ENCODE assay signal across 21 cellular contexts in the genomic region with DNA sequence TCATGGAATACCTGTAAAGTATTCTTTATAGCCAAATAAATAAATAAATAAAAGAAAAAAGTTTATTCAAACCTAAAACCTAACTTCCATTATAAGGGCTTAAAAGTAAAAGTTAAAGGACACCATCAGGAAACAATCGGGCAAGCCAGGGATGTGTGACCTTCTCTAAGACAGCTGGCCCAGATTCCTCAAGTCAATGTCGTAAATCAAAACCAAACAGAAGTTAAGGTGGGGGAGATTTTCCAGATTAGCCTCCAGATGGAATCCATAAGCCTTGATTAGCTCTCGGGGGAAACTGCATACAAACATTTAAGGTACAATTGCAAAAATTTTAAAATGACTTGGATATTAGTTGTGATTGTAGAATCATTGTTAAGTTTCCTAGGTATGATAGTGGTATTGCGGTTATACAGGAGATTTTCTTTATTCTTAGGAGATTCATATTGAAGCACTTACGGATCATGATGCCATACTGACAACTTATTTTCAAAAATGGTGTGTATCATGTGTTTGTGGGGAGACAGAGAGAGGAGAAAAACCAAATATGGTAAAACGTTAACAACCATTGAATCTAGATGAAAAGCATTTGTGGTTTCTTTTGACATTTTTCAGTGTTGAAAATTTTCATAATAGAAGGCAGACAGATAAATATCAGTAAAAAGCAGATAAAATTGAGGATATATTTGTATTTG. TPM values are rescaled to one million over a fixed set of nuclear protein-coding genes. Genes with fewer than 3 reads are reported as not detected.
DNase-seq lines count a peak whose midpoint lies in the region; ATAC-seq, FAIRE-seq and TF ChIP-seq lines count a peak whose summit lies in the region.
"Had no signal": no experiment of that assay in that cellular context is flagged by ENCODE, and none has a peak within 500 bp of the region (broad histone marks: within the 10 kb centered on the region; RNA-seq: fewer than 3 reads in every experiment).

No MANE protein-coding gene starts in this region.

- H3K4me1 ChIP-seq in transverse colon = peaks cover 0 to 46% (median 8%) of the 10 kb centered on the region in 4 donors

- H3K27me3 ChIP-seq in transverse colon = no peaks in the 10 kb centered on the region
- H3K27me3 ChIP-seq: SJSA1 had no signal

- no peaks in the 10 kb centered on the region for H3K9me3 ChIP-seq in transverse colon
- H3K9me3 ChIP-seq: SJSA1 had no signal

- H3K27me3 Mint-ChIP-seq in activated naive CD8-positive, alpha-beta T cell = no peaks in the 10 kb centered on the region
- no peaks in the 10 kb centered on the region for H3K27me3 Mint-ChIP-seq in activated naive CD8-positive, alpha-beta T cell treated with anti-CD3 and anti-CD28 coated beads for 36 hours
- no peaks in the 10 kb centered on the region for H3K27me3 Mint-ChIP-seq in activated naive CD8-positive, alpha-beta T cell treated with anti-CD3 and anti-CD28 coated beads, Interleukin-2, amount 50 U/mL, for 24 hours
- no peaks in the 10 kb centered on the region for H3K27me3 Mint-ChIP-seq in naive thymus-derived CD8-positive, alpha-beta T cell
- H3K27me3 Mint-ChIP-seq: activated B cell treated with CpG ODN at 0.5 μM for 24 hours had no signal

- in situ Hi-C loops in transverse colon (cut with MboI; ENCODE audit: low pct_ligation_motif_present in 1 of 4, low pct_unique_long_range_greater_than_20kb in 1 of 4, low sequenced_read_pairs in 3 of 4) = no loop called here

- H3K4me3 Mint-ChIP-seq in activated naive CD8-positive, alpha-beta T cell = no peak overlapping the region
- H3K4me3 Mint-ChIP-seq in activated naive CD8-positive, alpha-beta T cell treated with anti-CD3 and anti-CD28 coated beads for 36 hours = no peak overlapping the region
- H3K4me3 Mint-ChIP-seq in activated naive CD8-positive, alpha-beta T cell treated with anti-CD3 and anti-CD28 coated beads, Interleukin-2, amount 50 U/mL, for 24 hours = no peak overlapping the region
- H3K4me3 Mint-ChIP-seq in naive thymus-derived CD8-positive, alpha-beta T cell = peak overlapping the region in 6 of 10 donors; percentile 1 to 45 (median 8)
- H3K4me3 Mint-ChIP-seq: activated B cell treated with CpG ODN at 0.5 μM for 24 hours had no signal

- TF ChIP-seq EP300 in transverse colon (IDR thresholded peaks at IDR 0.05; ENCODE audit: low read depth) = no peak

- no peak for TF ChIP-seq POLR2A in transverse colon (IDR thresholded peaks at IDR 0.05)

- POLR2A ChIA-PET in naive thymus-derived CD8-positive, alpha-beta T cell (lab: Charles Lee) = interaction anchor here (0.8 to 4.8 kb wide), 3 partner anchors 7 to 14 kb away, joined by 3 to 28 read pairs (median 6); no protein-coding TSS in a partner anchor

- H3K27ac Mint-ChIP-seq in activated naive CD8-positive, alpha-beta T cell = peak overlapping the region; percentile 80
- no peak overlapping the region for H3K27ac Mint-ChIP-seq in activated naive CD8-positive, alpha-beta T cell treated with anti-CD3 and anti-CD28 coated beads for 36 hours
- peak overlapping the region; percentile 7 for H3K27ac Mint-ChIP-seq in activated naive CD8-positive, alpha-beta T cell treated with anti-CD3 and anti-CD28 coated beads, Interleukin-2, amount 50 U/mL, for 24 hours
- peak overlapping the region in 4 of 10 donors; percentile 19 to 33 (median 26) for H3K27ac Mint-ChIP-seq in naive thymus-derived CD8-positive, alpha-beta T cell
- H3K27ac Mint-ChIP-seq: activated B cell treated with CpG ODN at 0.5 μM for 24 hours had no signal

- no peaks in the 10 kb centered on the region for H3K36me3 ChIP-seq in transverse colon
- H3K36me3 ChIP-seq: SJSA1 had no signal

- H3K27ac ChIP-seq in transverse colon = peak overlapping the region; percentile 2 to 32 (median 12)
- H3K27ac ChIP-seq: SJSA1 had no signal

- H3K4me1 Mint-ChIP-seq in activated naive CD8-positive, alpha-beta T cell (ENCODE audit: low read depth) = peaks cover 24% of the 10 kb centered on the region
- H3K4me1 Mint-ChIP-seq in activated naive CD8-positive, alpha-beta T cell treated with anti-CD3 and anti-CD28 coated beads for 36 hours = peaks cover 20% of the 10 kb centered on the region
- H3K4me1 Mint-ChIP-seq in activated naive CD8-positive, alpha-beta T cell treated with anti-CD3 and anti-CD28 coated beads, Interleukin-2, amount 50 U/mL, for 24 hours = peaks cover 37% of the 10 kb centered on the region
- peaks cover 10 to 44% (median 28%) of the 10 kb centered on the region in 4 donors for H3K4me1 Mint-ChIP-seq in naive thymus-derived CD8-positive, alpha-beta T cell

- no peaks in the 10 kb centered on the region for H3K36me3 Mint-ChIP-seq in activated naive CD8-positive, alpha-beta T cell
- peaks cover 7% of the 10 kb centered on the region for H3K36me3 Mint-ChIP-seq in activated naive CD8-positive, alpha-beta T cell treated with anti-CD3 and anti-CD28 coated beads for 36 hours
- peaks cover 5% of the 10 kb centered on the region for H3K36me3 Mint-ChIP-seq in activated naive CD8-positive, alpha-beta T cell treated with anti-CD3 and anti-CD28 coated beads, Interleukin-2, amount 50 U/mL, for 24 hours (ENCODE audit: low read depth)
- peaks cover 0 to 4% (median 3%) of the 10 kb centered on the region in 3 donors for H3K36me3 Mint-ChIP-seq in naive thymus-derived CD8-positive, alpha-beta T cell

- H3K9me3 Mint-ChIP-seq in activated naive CD8-positive, alpha-beta T cell (ENCODE audit: low read depth) = no peaks in the 10 kb centered on the region
- no peaks in the 10 kb centered on the region for H3K9me3 Mint-ChIP-seq in activated naive CD8-positive, alpha-beta T cell treated with anti-CD3 and anti-CD28 coated beads for 36 hours
- no peaks in the 10 kb centered on the region for H3K9me3 Mint-ChIP-seq in activated naive CD8-positive, alpha-beta T cell treated with anti-CD3 and anti-CD28 coated beads, Interleukin-2, amount 50 U/mL, for 24 hours
- peaks cover 0 to under 1% (median 0%) of the 10 kb centered on the region in 9 donors for H3K9me3 Mint-ChIP-seq in naive thymus-derived CD8-positive, alpha-beta T cell
- H3K9me3 Mint-ChIP-seq: activated B cell treated with CpG ODN at 0.5 μM for 24 hours had no signal

- intact Hi-C loops in transverse colon (cut with DNase I; ENCODE audit: low total_unique reads) = no loop called here

- DNase-seq in activated naive CD8-positive, alpha-beta T cell treated with anti-CD3 and anti-CD28 coated beads for 36 hours = no peak
- DNase-seq in activated naive CD8-positive, alpha-beta T cell treated with anti-CD3 and anti-CD28 coated beads, Interleukin-2, amount 50 U/mL, for 24 hours = no peak
- DNase-seq in naive thymus-derived CD8-positive, alpha-beta T cell = peak in 1 of 10 donors; percentile 28
- DNase-seq in transverse colon (no peak), NCI-H345 treated with DMSO at 0.1 percent for 48 hours (lab: John Stamatoyannopoulos, UW; ENCODE audit: unreplicated experiment) (no peak), GM19239 (ENCODE audit: insufficient read length, low spot score) (no peak)
- DNase-seq: ACHN; activated B cell treated with CpG ODN at 0.5 μM for 24 hours; C1 segment of cervical spinal cord; caudate nucleus; NCI-H1436 treated with DMSO at 0.1 percent for 48 hours; NCI-H2171; nucleus accumbens; stimulated activated naive CD4-positive, alpha-beta T cell had no signal

- no peak for FAIRE-seq in GM19239 (lab: Jason Lieb, UNC)
- FAIRE-seq: GM12892, HepG2, urothelium cell line had no signal

- no peak for ATAC-seq in activated naive CD8-positive, alpha-beta T cell treated with anti-CD3 and anti-CD28 coated beads, Interleukin-2, amount 50 U/mL, for 24 hours
- peak; percentile 20 to 52 for ATAC-seq in naive thymus-derived CD8-positive, alpha-beta T cell
- no peak for ATAC-seq in HG03460 (IDR thresholded peaks at IDR 0.05; ENCODE audit: unreplicated experiment)
- ATAC-seq: HCT116, HepG2 had no signal

- 63 to 65% methylated on average over 6 of the region's 6 CpGs for WGBS in transverse colon (ENCODE audit: low coverage in 1 of 2), 2 donors

- no peak for TF ChIP-seq CTCF in transverse colon (IDR thresholded peaks at IDR 0.05)

- no peak overlapping the region for H3K4me3 ChIP-seq in transverse colon
- H3K4me3 ChIP-seq: SJSA1 had no signal

RNA-seq across cellular contexts. Expression of a gene that starts 21.5 kb away (rescaled TPM):
- 100 to 1,000 TPM in 1 of 2 experiments, 10 to 100 TPM in 1; 99.1 to 101 TPM for total RNA-seq in activated naive CD8-positive, alpha-beta T cell treated with anti-CD3 and anti-CD28 coated beads for 36 hours
- total RNA-seq in naive thymus-derived CD8-positive, alpha-beta T cell = 100 to 1,000 TPM; 195 to 205 TPM
- polyA plus RNA-seq in naive thymus-derived CD8-positive, alpha-beta T cell = 100 to 1,000 TPM; 108 to 149 (median 111) TPM
- total RNA-seq in transverse colon = 100 to 1,000 TPM in 3 of 4 donors, 10 to 100 TPM in 1; 98.5 to 131 (median 114) TPM

RNA-seq across cellular contexts. Expression of a gene that starts 37.0 kb away (rescaled TPM):
- 10 to 100 TPM; 21.2 to 23.7 TPM for total RNA-seq in activated naive CD8-positive, alpha-beta T cell treated with anti-CD3 and anti-CD28 coated beads for 36 hours
- total RNA-seq in naive thymus-derived CD8-positive, alpha-beta T cell = 10 to 100 TPM; 66.5 to 74.4 TPM
- polyA plus RNA-seq in naive thymus-derived CD8-positive, alpha-beta T cell = 10 to 100 TPM; 20.0 to 26.0 (median 25.7) TPM
- 10 to 100 TPM in 3 of 4 donors, 1 to 10 TPM in 1; 4.1 to 35.7 (median 26.9) TPM for total RNA-seq in transverse colon

Comparison
In these comparisons a context has a peak if more than half of its experiments do, and no peak if none do; other contexts are left out.
1. H3K4me3 Mint-ChIP-seq: peak in naive thymus-derived CD8-positive, alpha-beta T cell (6 of 10); none in activated naive CD8-positive, alpha-beta T cell (single experiment), activated naive CD8-positive, alpha-beta T cell treated with anti-CD3 and anti-CD28 coated beads for 36 hours (single experiment) and activated naive CD8-positive, alpha-beta T cell treated with anti-CD3 and anti-CD28 coated beads, Interleukin-2, amount 50 U/mL, for 24 hours (single experiment).
2. ATAC-seq: peak in naive thymus-derived CD8-positive, alpha-beta T cell (2 of 2); none in activated naive CD8-positive, alpha-beta T cell treated with anti-CD3 and anti-CD28 coated beads, Interleukin-2, amount 50 U/mL, for 24 hours (single experiment) and HG03460 (single experiment).